In genomic region chr10:88389456-88389855, GRCh38 we compare ENCODE assay signal across 8 cellular contexts.
DNase-seq lines count a peak whose midpoint lies in the region; ATAC-seq and TF ChIP-seq lines count a peak whose summit lies in the region.

No MANE protein-coding gene starts in this region.

- TF ChIP-seq CTCF in GM06990 (IDR thresholded peaks at IDR 0.05; ENCODE audit: insufficient read depth, low read length, poor library complexity, severe bottlenecking) (peak; percentile 53), OCI-LY1 (IDR thresholded peaks at IDR 0.05; ENCODE audit: low read length) (peak; percentile 53)

- H2AFZ ChIP-seq in OCI-LY1 (ENCODE audit: low read length) = no peak overlapping the region

- H3K27me3 Mint-ChIP-seq in effector memory CD8-positive, alpha-beta T cell = no peaks in the 10 kb centered on the region
- no peaks in the 10 kb centered on the region for H3K27me3 Mint-ChIP-seq in naive thymus-derived CD4-positive, alpha-beta T cell

- DNase-seq in AG08395 (ENCODE audit: low spot score) (peak; percentile 13), GM06990 (ENCODE audit: extremely low read depth, insufficient read length) (peak; percentile 41), NCI-H187 treated with DMSO at 0.1 percent for 48 hours (lab: John Stamatoyannopoulos, UW) (no peak), COLO668 (lab: John Stamatoyannopoulos, UW; ENCODE audit: unreplicated experiment) (no peak)
- peak; percentile 8 to 21 (median 19) for DNase-seq in effector memory CD8-positive, alpha-beta T cell
- peak in 6 of 9 donors; percentile 23 to 58 (median 42) for DNase-seq in naive thymus-derived CD4-positive, alpha-beta T cell

- no peak overlapping the region for H3K27ac Mint-ChIP-seq in effector memory CD8-positive, alpha-beta T cell
- H3K27ac Mint-ChIP-seq in naive thymus-derived CD4-positive, alpha-beta T cell = peak overlapping the region in 1 of 9 donors; percentile 34

- intact Hi-C loops in naive thymus-derived CD4-positive, alpha-beta T cell (cut with micrococcal nuclease) = loop anchor here (1.0 to 10.0 kb wide), 15 partner anchors 163 to 1315 kb away; partner anchors contain the start of genes ATAD1 (in 2 of the 2), FAS (in 2 of the 2), IFIT5 (in 1 of the 2) and KIF20B (in 1 of the 2)

- H3K27me3 ChIP-seq in GM06990 (replicated peaks; ENCODE audit: control insufficient read depth, insufficient read depth, low read length) (no peaks in the 10 kb centered on the region), OCI-LY1 (ENCODE audit: insufficient read depth, low read length) (no peaks in the 10 kb centered on the region)
- H3K27me3 ChIP-seq in naive thymus-derived CD4-positive, alpha-beta T cell (ENCODE audit: control insufficient read depth in 2 of 2, insufficient read depth in 2 of 2, low read length in 2 of 2) = no peaks in the 10 kb centered on the region

- H3K36me3 ChIP-seq in GM06990 (ENCODE audit: control insufficient read depth, insufficient read depth, low read length) (no peaks in the 10 kb centered on the region), OCI-LY1 (ENCODE audit: insufficient read depth, low read length) (no peaks in the 10 kb centered on the region)
- H3K36me3 ChIP-seq in naive thymus-derived CD4-positive, alpha-beta T cell (ENCODE audit: control insufficient read depth in 2 of 3, insufficient read depth in 3 of 3, low read length in 3 of 3) = no peaks in the 10 kb centered on the region

- H3K9me3 Mint-ChIP-seq in effector memory CD8-positive, alpha-beta T cell = no peaks in the 10 kb centered on the region
- H3K9me3 Mint-ChIP-seq in naive thymus-derived CD4-positive, alpha-beta T cell = peaks cover 0 to 7% (median 5%) of the 10 kb centered on the region in 11 donors

- CTCF ChIA-PET in naive thymus-derived CD4-positive, alpha-beta T cell (lab: Charles Lee) = interaction anchor here (0.6 to 5.5 kb wide), 19 partner anchors 14 to 539 kb away, joined by 3 to 108 read pairs (median 3); partner anchors contain the start of genes KLLN and PTEN

- H3K36me3 Mint-ChIP-seq in effector memory CD8-positive, alpha-beta T cell (ENCODE audit: insufficient read depth) = peaks cover 7% of the 10 kb centered on the region
- peaks cover 0 to 10% (median 3%) of the 10 kb centered on the region in 5 donors for H3K36me3 Mint-ChIP-seq in naive thymus-derived CD4-positive, alpha-beta T cell

- no peaks in the 10 kb centered on the region for H3K9me2 ChIP-seq in OCI-LY1 (ENCODE audit: low read depth, low read length)

- H3K4me3 ChIP-seq in GM06990 (replicated peaks; ENCODE audit: low read depth, low read length) = no peak overlapping the region
- H3K4me3 ChIP-seq in OCI-LY1 (ENCODE audit: low read depth, low read length, poor library complexity, severe bottlenecking) = no peak overlapping the region
- no peak overlapping the region for H3K4me3 ChIP-seq in naive thymus-derived CD4-positive, alpha-beta T cell (ENCODE audit: low read length)

- peak overlapping the region; percentile 100 for H3K27ac ChIP-seq in OCI-LY1 (ENCODE audit: low read depth, low read length, poor library complexity, severe bottlenecking)
- no peak overlapping the region for H3K27ac ChIP-seq in naive thymus-derived CD4-positive, alpha-beta T cell (ENCODE audit: low read depth, low read length)

- H3F3A ChIP-seq in OCI-LY1 (ENCODE audit: insufficient read depth, low read length) = peaks cover 6% of the 10 kb centered on the region; the same call in 1 of the 2 replicates

- H4K20me1 ChIP-seq in OCI-LY1 (ENCODE audit: insufficient read depth, low read length) = no peaks in the 10 kb centered on the region

- no peaks in the 10 kb centered on the region for H3K9me3 ChIP-seq in OCI-LY1 (ENCODE audit: low read length)
- H3K9me3 ChIP-seq in naive thymus-derived CD4-positive, alpha-beta T cell (ENCODE audit: control insufficient read depth in 2 of 3, low read length in 3 of 3) = no peaks in the 10 kb centered on the region

- no peaks in the 10 kb centered on the region for H3K79me2 ChIP-seq in OCI-LY1 (ENCODE audit: insufficient read depth, low read length)

- H3K4me3 Mint-ChIP-seq in effector memory CD8-positive, alpha-beta T cell = no peak overlapping the region
- peak overlapping the region in 2 of 10 donors; percentile 1 to 44 for H3K4me3 Mint-ChIP-seq in naive thymus-derived CD4-positive, alpha-beta T cell

- POLR2A ChIA-PET in naive thymus-derived CD4-positive, alpha-beta T cell (lab: Charles Lee) = interaction anchor here (0.5 to 7.0 kb wide), 6 partner anchors 15 to 571 kb away, joined by 3 to 104 read pairs (median 4); partner anchors contain the start of genes ATAD1, KLLN, PTEN and RNLS

- H3K4me1 Mint-ChIP-seq in effector memory CD8-positive, alpha-beta T cell (ENCODE audit: low read depth in 2 of 2) = peaks cover 9 to 25% of the 10 kb centered on the region in 2 donors
- peaks cover 12 to 34% (median 29%) of the 10 kb centered on the region in 7 donors for H3K4me1 Mint-ChIP-seq in naive thymus-derived CD4-positive, alpha-beta T cell

- no peak overlapping the region; the same call in 1 of the 2 replicates for H3K4me2 ChIP-seq in OCI-LY1 (ENCODE audit: low read length)

- no peak for ATAC-seq in effector memory CD8-positive, alpha-beta T cell (replicated peaks)
- ATAC-seq in naive thymus-derived CD4-positive, alpha-beta T cell = no peak
- ATAC-seq in GM19455 (IDR thresholded peaks at IDR 0.05; ENCODE audit: unreplicated experiment) = no peak

- H3K9ac ChIP-seq in OCI-LY1 (ENCODE audit: low read length) = peak overlapping the region; percentile 90; the same call in 1 of the 2 replicates

- H3K4me1 ChIP-seq in OCI-LY1 (ENCODE audit: insufficient read depth, low read length, severe bottlenecking) = peaks cover 68% of the 10 kb centered on the region
- peaks cover 36 to 55% of the 10 kb centered on the region in 2 donors for H3K4me1 ChIP-seq in naive thymus-derived CD4-positive, alpha-beta T cell (ENCODE audit: control insufficient read depth in 2 of 2, insufficient read depth in 2 of 2, low read length in 2 of 2)

Comparison
In these comparisons a context has a peak if more than half of its experiments do, and no peak if none do; other contexts are left out.
1. DNase-seq: peak in AG08395 (single experiment), GM06990 (single experiment), effector memory CD8-positive, alpha-beta T cell (3 of 3) and naive thymus-derived CD4-positive, alpha-beta T cell (6 of 9); none in NCI-H187 treated with DMSO at 0.1 percent for 48 hours (single experiment) and COLO668 (single experiment).